16 cellular contexts compared by ENCODE assay signal in genomic region chr10:1738950-1739349, GRCh38. TPM values are rescaled to one million over a fixed set of nuclear protein-coding genes. Genes with fewer than 3 reads are reported as not detected.
A peak's percentile ranks its signal among the peaks of the same experiment; 100 is the strongest.
DNase-seq lines count a peak whose midpoint lies in the region; ATAC-seq, FAIRE-seq and TF ChIP-seq lines count a peak whose summit lies in the region.
"Had no signal": no experiment of that assay in that cellular context is flagged by ENCODE, and none has a peak within 500 bp of the region (broad histone marks: within the 10 kb centered on the region; RNA-seq: fewer than 3 reads in every experiment).

No MANE protein-coding gene starts in this region.

- peak overlapping the region; percentile 87 for H3K4me2 ChIP-seq in GM12878 (ENCODE audit: control insufficient read depth, insufficient read depth)

- POLR2A ChIA-PET in GM12878 (lab: Charles Lee): interaction anchor here (0.6 to 3.3 kb wide), 8 partner anchors 8 to 348 kb away, joined by 3 to 39 read pairs (median 4); no protein-coding TSS in a partner anchor

- peak overlapping the region; percentile 29; the same call in 1 of the 2 replicates for H3K9ac ChIP-seq in GM12878 (ENCODE audit: control insufficient read depth, insufficient read depth, low read length)

- H3K9me3 ChIP-seq in GM12878 (replicated peaks; ENCODE audit: control insufficient read depth, insufficient read depth, low read length): no peaks in the 10 kb centered on the region
- H3K9me3 ChIP-seq: esophagus squamous epithelium had no signal

- intact Hi-C loops in GM12878 (cut with micrococcal nuclease; ENCODE audit: unreplicated experiment): loop anchor here (5.0 to 10.0 kb wide), 2 partner anchors 77 to 254 kb away; no protein-coding TSS in a partner anchor

- no peak overlapping the region for H3K27ac Mint-ChIP-seq in HFFc6
- H3K27ac Mint-ChIP-seq: stimulated activated effector memory CD8-positive, alpha-beta T cell treated with anti-CD3 and anti-CD28 coated beads, Interleukin-12 subunit alpha, Interleukin-12 subunit beta, amount 100 ng/mL, for 72 hours had no signal

- BruUV-seq in GM12878 (replicated peaks; lab: Mats Ljungman, UMichigan): no TSS peak

- 11% methylated on average over 5 of the region's 5 CpGs for WGBS in GM12878 (ENCODE audit: insufficient coverage, insufficient replicate concordance, low lambda C conversion rate, missing lambda C conversion rate)

- H3K9me3 Mint-ChIP-seq in HFFc6: peaks cover 40% of the 10 kb centered on the region
- H3K9me3 Mint-ChIP-seq: stimulated activated effector memory CD8-positive, alpha-beta T cell treated with anti-CD3 and anti-CD28 coated beads, Interleukin-12 subunit alpha, Interleukin-12 subunit beta, amount 100 ng/mL, for 72 hours had no signal

- TF ChIP-seq RAD21 in GM12878 (IDR thresholded peaks at IDR 0.05; ENCODE audit: insufficient read depth, low read depth, low read length): no peak

- peaks cover 32% of the 10 kb centered on the region for H3K79me2 ChIP-seq in GM12878 (ENCODE audit: control insufficient read depth, insufficient read depth, low read length)

- peaks cover 21% of the 10 kb centered on the region for H3K4me1 ChIP-seq in GM12878 (ENCODE audit: control insufficient read depth, insufficient read depth, low read length)

- no peaks in the 10 kb centered on the region for H4K20me1 ChIP-seq in GM12878 (ENCODE audit: control insufficient read depth, insufficient read depth)

- SMC1A ChIA-PET in GM12878 (lab: Charles Lee; ENCODE audit: uncharacterized antibody, unreplicated experiment): interaction anchor here (1.0 to 13.0 kb wide), 17 partner anchors 9 to 318 kb away, joined by 3 to 214 read pairs (median 7); no protein-coding TSS in a partner anchor

- peak overlapping the region; percentile 73 for H3K27ac ChIP-seq in GM12878 (ENCODE audit: control insufficient read depth, insufficient read depth)
- H3K27ac ChIP-seq: esophagus squamous epithelium had no signal

- peak; percentile 82 for DNase-seq in GM12878 (ENCODE audit: low read depth, low spot score)
- DNase-seq in AG08395 (ENCODE audit: low spot score): no peak
- no peak for DNase-seq in NOMO-1 treated with DMSO at 0.1 percent for 48 hours (lab: John Stamatoyannopoulos, UW; ENCODE audit: unreplicated experiment)
- DNase-seq in HFFc6: no peak
- DNase-seq: activated CD4-positive, alpha-beta T cell treated with anti-CD3 and anti-CD28 coated beads, Interleukin-2, amount 50 U/mL, for 1 hour; activated gamma-delta T cell; esophagus squamous epithelium; mesendoderm; MM.1S; NK-92 treated with Interleukin-12 subunit alpha and Interleukin-12 subunit beta, amount 100 ng/mL, for 24 hours had no signal

- peak overlapping the region; percentile 7; the same call in 1 of the 2 replicates for H3K4me3 ChIP-seq in GM12878
- H3K4me3 ChIP-seq: esophagus squamous epithelium had no signal

- RAD21 ChIA-PET in GM12878 (lab: Charles Lee; ENCODE audit: unreplicated experiment): interaction anchor here (0.7 to 4.9 kb wide), 16 partner anchors 9 to 1209 kb away, joined by 3 to 48 read pairs (median 8); no protein-coding TSS in a partner anchor

- CTCF ChIA-PET in GM12878 (lab: Yijun Ruan, JAX): interaction anchor here (1.0 to 5.5 kb wide), 7 partner anchors 9 to 319 kb away, joined by 3 to 54 read pairs (median 4); no protein-coding TSS in a partner anchor

- H2AFZ ChIP-seq in GM12878 (ENCODE audit: control insufficient read depth, low read depth, low read length): peak overlapping the region; percentile 66

- peak; percentile 83 for FAIRE-seq in GM12878 (lab: Jason Lieb, UNC)

- TF ChIP-seq CTCF in GM12878 (IDR thresholded peaks at IDR 0.05 in 2 of 3, conservative IDR thresholded peaks at IDR 0.05 in 1 of 3; ENCODE audit: control insufficient read depth in 2 of 3, extremely low read depth in 1 of 3, insufficient read depth in 1 of 3, low read depth in 3 of 3, low read length in 3 of 3) (no peak), HFFc6 (IDR thresholded peaks at IDR 0.05) (no peak)

- no peaks in the 10 kb centered on the region for H3K4me1 Mint-ChIP-seq in HFFc6 (ENCODE audit: low read depth)
- H3K4me1 Mint-ChIP-seq: stimulated activated effector memory CD8-positive, alpha-beta T cell treated with anti-CD3 and anti-CD28 coated beads, Interleukin-12 subunit alpha, Interleukin-12 subunit beta, amount 100 ng/mL, for 72 hours had no signal

- peak; percentile 17; a peak in 1 of 4 replicates for TF ChIP-seq EP300 in GM12878 (IDR thresholded peaks at IDR 0.05; ENCODE audit: borderline replicate concordance in 1 of 2, control insufficient read depth in 1 of 2, low read depth in 2 of 2, low read length in 2 of 2)

- no peak for TF ChIP-seq POLR2A in GM12878 (IDR thresholded peaks at IDR 0.05; ENCODE audit: low read depth, low read length)

- no peaks in the 10 kb centered on the region for H3K27me3 ChIP-seq in GM12878 (replicated peaks in 1 of 2; ENCODE audit: control insufficient read depth in 2 of 2, insufficient read depth in 2 of 2, low read length in 1 of 2)

- H3K4me3 Mint-ChIP-seq in HFFc6: no peak overlapping the region
- H3K4me3 Mint-ChIP-seq: stimulated activated effector memory CD8-positive, alpha-beta T cell treated with anti-CD3 and anti-CD28 coated beads, Interleukin-12 subunit alpha, Interleukin-12 subunit beta, amount 100 ng/mL, for 72 hours had no signal

- ATAC-seq in GM18519 (IDR thresholded peaks at IDR 0.05; ENCODE audit: low FRiP score, unreplicated experiment): peak; percentile 72
- ATAC-seq in GM21447 (IDR thresholded peaks at IDR 0.05; ENCODE audit: unreplicated experiment): peak; percentile 62
- ATAC-seq in HG03095 (IDR thresholded peaks at IDR 0.05; ENCODE audit: unreplicated experiment): peak; percentile 47
- peak; percentile 71 for ATAC-seq in GM12878
- no peak for ATAC-seq in GM19035 (IDR thresholded peaks at IDR 0.05; ENCODE audit: unreplicated experiment)
- ATAC-seq: stimulated activated effector memory CD8-positive, alpha-beta T cell treated with anti-CD3 and anti-CD28 coated beads, Interleukin-12 subunit alpha, Interleukin-12 subunit beta, amount 100 ng/mL, for 72 hours had no signal

- H3K27me3 Mint-ChIP-seq in HFFc6 (ENCODE audit: insufficient read depth): no peaks in the 10 kb centered on the region

- no peaks in the 10 kb centered on the region for H3K36me3 Mint-ChIP-seq in HFFc6 (ENCODE audit: low read depth)
- H3K36me3 Mint-ChIP-seq: stimulated activated effector memory CD8-positive, alpha-beta T cell treated with anti-CD3 and anti-CD28 coated beads, Interleukin-12 subunit alpha, Interleukin-12 subunit beta, amount 100 ng/mL, for 72 hours had no signal

- in situ Hi-C loops in GM12878 (cut with MboI): no loop called here

- H3K36me3 ChIP-seq in GM12878 (ENCODE audit: control insufficient read depth in 2 of 2, insufficient read depth in 2 of 2, low read length in 1 of 2): no peaks in the 10 kb centered on the region
- H3K36me3 ChIP-seq: esophagus squamous epithelium had no signal

TF ChIP-seq in GM12878, 131 proteins besides CTCF, POLR2A, EP300 and RAD21 (continues in another document):
- TF ChIP-seq IRF3 (IDR thresholded peaks at IDR 0.05) (no peak), IRF4 (IDR thresholded peaks at IDR 0.05; ENCODE audit: low read depth, low read length) (peak; percentile 54; the same call in 1 of the 2 replicates), IKZF1 (conservative IDR thresholded peaks at IDR 0.05) (peak; percentile 74)

RNA-seq across cellular contexts. Expression of gene ADARB2, which starts 1.6 kb away (rescaled TPM):
- total RNA-seq in GM12878 (2013; cell fraction: nucleolus; rRNA removed): 64.4 and 79.9 TPM in 2 replicates
- 1.2 and 1.7 TPM in 2 replicates for total RNA-seq in GM12878 (2014; rRNA removed)
- total RNA-seq in GM12878 (2014; rRNA removed; fragmentation: Illumina TruSeq; extraction: Trizol): 0.60 and 0.81 TPM in 2 replicates
- 3.1 and 4.1 TPM in 2 replicates for total RNA-seq in GM12878 (2021)
- 0.26 TPM for polyA plus RNA-seq in GM12878 (2011; ENCODE audit: low read depth)
- polyA plus RNA-seq in GM12878 (2011; rRNA removed): 1.5 and 3.2 TPM in 2 replicates
- polyA plus RNA-seq in GM12878 (2011; cell fraction: cytosol; rRNA removed): 3.4 and 5.2 TPM in 2 replicates
- 41.2 and 48.3 TPM in 2 replicates for polyA plus RNA-seq in GM12878 (2011; cell fraction: nucleus; rRNA removed)
- polyA plus RNA-seq in GM12878 (2012): 1.0 and 1.2 TPM in 2 replicates
- 0.57 and 0.67 TPM in 2 replicates for polyA plus RNA-seq in GM12878 (2014; fragmentation: Illumina TruSeq; extraction: Trizol)
- polyA plus RNA-seq in GM12878 (2014; fragmentation: Nextera tagmentation; extraction: Ambion mirVana): under 1 TPM; 0.02 to 0.04 TPM
- polyA plus RNA-seq in GM12878 (2014; rRNA removed): 2.2 and 2.7 TPM in 2 replicates
- under 1 TPM; 0.43 to 0.71 TPM for polyA plus RNA-seq in GM12878 (2016; fragmentation: Nextera tagmentation; extraction: Ambion mirVana)
- 2.4 and 7.1 TPM in 2 replicates for polyA minus RNA-seq in GM12878 (2011; rRNA and poly(A)+ RNA removed)
- polyA minus RNA-seq in GM12878 (2011; cell fraction: cytosol; rRNA and poly(A)+ RNA removed): 1.9 and 3.1 TPM in 2 replicates
- polyA minus RNA-seq in GM12878 (2011; cell fraction: nucleus; rRNA and poly(A)+ RNA removed): 14.9 and 22.1 TPM in 2 replicates
- total RNA-seq in HFFc6 (2021; fragmentation: NEBNext Ultra II Directional; extraction: Animal tissue kit (Norgen Biotek cat#: 25700)): not detected
- total RNA-seq: cardiac septum had no signal
